Comparison of ENCODE assay signal across 10 cellular contexts in genomic region chr3:46990573-46991374, GRCh38. TPM values are rescaled to one million over a fixed set of nuclear protein-coding genes. Genes with fewer than 3 reads are reported as not detected.
DNase-seq lines count a peak whose midpoint lies in the region; ATAC-seq and TF ChIP-seq lines count a peak whose summit lies in the region.
"Had no signal": no experiment of that assay in that cellular context is flagged by ENCODE, and none has a peak within 500 bp of the region (broad histone marks: within the 10 kb centered on the region; RNA-seq: fewer than 3 reads in every experiment).

No MANE protein-coding gene starts in this region.

- peaks cover 10 to 53% of the 10 kb centered on the region in 2 donors for H3K36me3 Mint-ChIP-seq in CD4-positive, alpha-beta memory T cell

- no peaks in the 10 kb centered on the region for H3K27me3 ChIP-seq in CD4-positive, alpha-beta memory T cell (ENCODE audit: insufficient read depth, low read length)
- H3K27me3 ChIP-seq in lower lobe of right lung (ENCODE audit: low read depth), result no peaks in the 10 kb centered on the region
- no peaks in the 10 kb centered on the region for H3K27me3 ChIP-seq in suprapubic skin

- peak; percentile 42 for ATAC-seq in GM18909 (IDR thresholded peaks at IDR 0.05; ENCODE audit: poor library complexity, unreplicated experiment)
- ATAC-seq in lower lobe of right lung, result peak; percentile 14 to 18
- ATAC-seq in HG03521 (IDR thresholded peaks at IDR 0.05; ENCODE audit: unreplicated experiment), result no peak

- no peak for DNase-seq in CD4-positive, alpha-beta memory T cell
- DNase-seq in NOMO-1 (lab: John Stamatoyannopoulos, UW; ENCODE audit: unreplicated experiment in 2 of 2) (peak; percentile 52 to 53), lower lobe of right lung (peak; percentile 79), NCI-H510A treated with DMSO at 0.1 percent for 48 hours (lab: John Stamatoyannopoulos, UW) (no peak), suprapubic skin (ENCODE audit: low spot score in 2 of 2) (no peak)
- no peak for DNase-seq in stimulated activated CD4-positive, alpha-beta T cell treated with anti-CD3 and anti-CD28 coated beads, Interleukin-4, amount 100 ng/mL, for 4 hours
- DNase-seq: DMS79 treated with DMSO at 0.1 percent for 48 hours, hippocampal formation had no signal

- peaks cover 57% of the 10 kb centered on the region for H3K4me1 ChIP-seq in CD4-positive, alpha-beta memory T cell (ENCODE audit: insufficient read depth, low read length)
- H3K4me1 ChIP-seq in lower lobe of right lung (peaks cover 43% of the 10 kb centered on the region), suprapubic skin (peaks cover 37% of the 10 kb centered on the region)

- intact Hi-C loops in CD4-positive, alpha-beta memory T cell (cut with micrococcal nuclease), result no loop called here
- intact Hi-C loops in lower lobe of right lung (cut with DNase I), result no loop called here

- H3K4me3 Mint-ChIP-seq in CD4-positive, alpha-beta memory T cell, result peak overlapping the region in 1 of 8 donors; percentile 62

- H3K9me3 ChIP-seq in CD4-positive, alpha-beta memory T cell (ENCODE audit: control insufficient read depth in 1 of 2, low read length in 2 of 2), result no peaks in the 10 kb centered on the region
- H3K9me3 ChIP-seq in lower lobe of right lung (no peaks in the 10 kb centered on the region), suprapubic skin (no peaks in the 10 kb centered on the region)

- H3K4me3 ChIP-seq in CD4-positive, alpha-beta memory T cell (ENCODE audit: low read length in 2 of 2), result no peak overlapping the region
- H3K4me3 ChIP-seq in lower lobe of right lung (no peak overlapping the region), suprapubic skin (no peak overlapping the region)

- TF ChIP-seq CTCF in lower lobe of right lung (IDR thresholded peaks at IDR 0.05) (no peak), suprapubic skin (IDR thresholded peaks at IDR 0.05) (no peak)

- H3K27ac ChIP-seq in CD4-positive, alpha-beta memory T cell (ENCODE audit: low read depth, low read length), result peak overlapping the region; percentile 0
- H3K27ac ChIP-seq in lower lobe of right lung (peak overlapping the region; percentile 18), suprapubic skin (no peak overlapping the region)

- H3K36me3 ChIP-seq in CD4-positive, alpha-beta memory T cell (ENCODE audit: insufficient read depth, low read length), result peaks cover 52% of the 10 kb centered on the region
- H3K36me3 ChIP-seq in lower lobe of right lung, result peaks cover 57% of the 10 kb centered on the region
- H3K36me3 ChIP-seq in suprapubic skin, result peaks cover 69% of the 10 kb centered on the region

- H3K9me3 Mint-ChIP-seq in CD4-positive, alpha-beta memory T cell, result no peaks in the 10 kb centered on the region

- peaks cover 40 to 68% (median 56%) of the 10 kb centered on the region in 4 donors for H3K4me1 Mint-ChIP-seq in CD4-positive, alpha-beta memory T cell

- 95% methylated on average over 7 of the region's 11 CpGs for WGBS in suprapubic skin

- TF ChIP-seq EP300 in suprapubic skin (IDR thresholded peaks at IDR 0.05), result no peak

- TF ChIP-seq POLR2A in suprapubic skin (IDR thresholded peaks at IDR 0.05), result no peak

- CTCF ChIA-PET in CD4-positive, alpha-beta memory T cell (lab: Charles Lee; ENCODE audit: partially characterized antibody), result interaction anchor here (1.6 kb wide), 1 partner anchor 9 kb away, joined by 3 read pairs; no protein-coding TSS in a partner anchor

- no peaks in the 10 kb centered on the region for H3K27me3 Mint-ChIP-seq in CD4-positive, alpha-beta memory T cell

- POLR2A ChIA-PET in CD4-positive, alpha-beta memory T cell (lab: Charles Lee; ENCODE audit: partially characterized antibody), result interaction anchor here (0.5 to 11.1 kb wide), 2 partner anchors 15 to 21 kb away, joined by 3 to 222 read pairs; partner anchors contain the start of genes CCDC12 and NBEAL2

- H3K27ac Mint-ChIP-seq in CD4-positive, alpha-beta memory T cell, result peak overlapping the region; percentile 67 to 96 (median 83)

RNA-seq across cellular contexts. Expression of gene NBEAL2, which starts 11.3 kb away (rescaled TPM):
- 100 to 1,000 TPM; 144 to 147 TPM for total RNA-seq in CD4-positive, alpha-beta memory T cell
- polyA plus RNA-seq in CD4-positive, alpha-beta memory T cell, result 10 to 100 TPM in 1 of 2 donors, 1 to 10 TPM in 1; 4.5 to 16.0 TPM
- total RNA-seq in lower lobe of right lung (97.0 TPM), suprapubic skin (100 to 1,000 TPM; 317 to 865 (median 347) TPM)

RNA-seq across cellular contexts. Expression of gene CCDC12, which starts 14.2 kb away (rescaled TPM):
- 10 to 100 TPM; 59.3 to 59.4 TPM for total RNA-seq in CD4-positive, alpha-beta memory T cell
- polyA plus RNA-seq in CD4-positive, alpha-beta memory T cell, result 100 to 1,000 TPM in 1 of 2 donors, 10 to 100 TPM in 1; 86.5 to 102 TPM
- total RNA-seq in lower lobe of right lung (42.9 TPM), suprapubic skin (10 to 100 TPM; 56.1 to 86.8 (median 81.6) TPM)

Comparison
In these comparisons a context has a peak if more than half of its experiments do, and no peak if none do; other contexts are left out.
1. DNase-seq: peak in NOMO-1 (2 of 2) and lower lobe of right lung (single experiment); none in CD4-positive, alpha-beta memory T cell (0 of 5), NCI-H510A treated with DMSO at 0.1 percent for 48 hours (single experiment), suprapubic skin (0 of 2) and stimulated activated CD4-positive, alpha-beta T cell treated with anti-CD3 and anti-CD28 coated beads, Interleukin-4, amount 100 ng/mL, for 4 hours (0 of 2).